8 cellular contexts compared by ENCODE assay signal in genomic region chr10:132387723-132388210, GRCh38. TPM values are rescaled to one million over a fixed set of nuclear protein-coding genes. Genes with fewer than 3 reads are reported as not detected.
A peak's percentile ranks its signal among the peaks of the same experiment; 100 is the strongest.
DNase-seq lines count a peak whose midpoint lies in the region; ATAC-seq and TF ChIP-seq lines count a peak whose summit lies in the region.

No MANE protein-coding gene starts in this region.

- H3K4me1 ChIP-seq in SK-N-SH (ENCODE audit: control insufficient read depth in 1 of 2, insufficient read depth in 2 of 2, low read depth in 1 of 2, low read length in 1 of 2) = peaks cover 0 to 9% of the 10 kb centered on the region in 2 experiments; a peak in 1 of 4 replicates

- DNase-seq in SK-N-SH (peak; percentile 97), left cardiac atrium (peak; percentile 74), NCI-H187 treated with DMSO at 0.1 percent for 48 hours (lab: John Stamatoyannopoulos, UW) (no peak)
- peak; percentile 76 for DNase-seq in activated naive CD4-positive, alpha-beta T cell treated with anti-CD3 and anti-CD28 coated beads, Interleukin-2, amount 50 U/mL, for 16 hours
- DNase-seq in stimulated activated CD4-positive, alpha-beta T cell treated with anti-CD3 and anti-CD28 coated beads, Interleukin-12 subunit alpha, Interleukin-12 subunit beta, amount 100 ng/mL, for 24 hours (ENCODE audit: low read depth in 2 of 2) = peak; percentile 48 to 69

- H3K79me2 ChIP-seq in SK-N-SH (ENCODE audit: insufficient read depth) = no peaks in the 10 kb centered on the region

- no peak overlapping the region for H3K27ac ChIP-seq in SK-N-SH (ENCODE audit: low read depth in 2 of 2, low read length in 1 of 2)

- POLR2A ChIA-PET in SK-N-SH (lab: Yijun Ruan, JAX) = no interaction called here

- no peaks in the 10 kb centered on the region for H3K9me3 ChIP-seq in SK-N-SH

- peak; percentile 76 for TF ChIP-seq CTCF in GM12874 (IDR thresholded peaks at IDR 0.05; ENCODE audit: insufficient read depth, low read depth, low read length)
- peak; percentile 54 for TF ChIP-seq CTCF in SK-N-SH (IDR thresholded peaks at IDR 0.05)

- no peaks in the 10 kb centered on the region for H3K27me3 ChIP-seq in SK-N-SH (ENCODE audit: insufficient read depth)

- 3% methylated on average over 8 of the region's 26 CpGs for WGBS in SK-N-SH (ENCODE audit: low lambda C conversion rate)

- H3K36me3 ChIP-seq in SK-N-SH (replicated peaks in 1 of 2; ENCODE audit: control insufficient read depth in 1 of 2, insufficient read depth in 2 of 2, low read length in 1 of 2) = no peaks in the 10 kb centered on the region

- no peaks in the 10 kb centered on the region for H3F3A ChIP-seq in SK-N-SH (replicated peaks; ENCODE audit: insufficient read depth)

- no peak overlapping the region for H3K4me3 ChIP-seq in SK-N-SH (ENCODE audit: low read depth in 2 of 2, low read length in 1 of 2)

- ATAC-seq in HG03432 (IDR thresholded peaks at IDR 0.05; ENCODE audit: unreplicated experiment) (peak; percentile 66), left cardiac atrium (peak; percentile 54 to 60), HG03280 (IDR thresholded peaks at IDR 0.05; ENCODE audit: unreplicated experiment) (no peak)

- H3K9me2 ChIP-seq in SK-N-SH = no peaks in the 10 kb centered on the region

- TF ChIP-seq RAD21 in SK-N-SH (IDR thresholded peaks at IDR 0.05; ENCODE audit: low read length) = peak; percentile 67

- no peaks in the 10 kb centered on the region for H4K20me1 ChIP-seq in SK-N-SH (ENCODE audit: insufficient read depth)

- no peak for TF ChIP-seq EP300 in SK-N-SH (IDR thresholded peaks at IDR 0.05; ENCODE audit: borderline replicate concordance in 1 of 2, low read depth in 1 of 2, low read length in 1 of 2)

- CTCF ChIA-PET in SK-N-SH (lab: Yijun Ruan, JAX) = interaction anchor here (0.6 to 1.0 kb wide), 5 partner anchors 20 to 68 kb away, joined by 3 to 4 read pairs (median 3); no protein-coding TSS in a partner anchor

- no peak overlapping the region for H3K9ac ChIP-seq in SK-N-SH

- no peak overlapping the region for H2AFZ ChIP-seq in SK-N-SH (ENCODE audit: low read depth)

- no peak overlapping the region for H3K4me2 ChIP-seq in SK-N-SH

- intact Hi-C loops in left cardiac atrium (cut with DNase I) = loop anchor here (1.0 to 10.0 kb wide), 2 partner anchors 66 to 257 kb away; no protein-coding TSS in a partner anchor

TF ChIP-seq in SK-N-SH, 30 proteins besides CTCF, POLR2A, EP300 and RAD21:
- no peak for TF ChIP-seq GABPA (IDR thresholded peaks at IDR 0.05; ENCODE audit: low read depth)
- TF ChIP-seq SMC3 (IDR thresholded peaks at IDR 0.05; ENCODE audit: low read depth, low read length) = peak; percentile 71
- TF ChIP-seq RXRA (IDR thresholded peaks at IDR 0.05; ENCODE audit: borderline replicate concordance, low read depth) = no peak

RNA-seq across cellular contexts. Expression of gene PWWP2B, which starts 9.2 kb away (rescaled TPM):
- polyA plus RNA-seq in SK-N-SH (2012; rRNA removed) = 2.0 and 2.4 TPM in 2 replicates
- 0.93 and 1.9 TPM in 2 replicates for polyA plus RNA-seq in SK-N-SH (2012; cell fraction: cytosol; rRNA removed)
- 2.3 and 3.2 TPM in 2 replicates for polyA plus RNA-seq in SK-N-SH (2012; cell fraction: nucleus; rRNA removed)
- total RNA-seq in left cardiac atrium = 10 to 100 TPM; 11.8 to 12.7 TPM

RNA-seq across cellular contexts. Expression of gene LRRC27, which starts 55.8 kb away (rescaled TPM):
- polyA plus RNA-seq in SK-N-SH (2012; rRNA removed) = 10.0 and 11.2 TPM in 2 replicates
- polyA plus RNA-seq in SK-N-SH (2012; cell fraction: cytosol; rRNA removed) = 7.4 and 7.6 TPM in 2 replicates
- polyA plus RNA-seq in SK-N-SH (2012; cell fraction: nucleus; rRNA removed) = 44.8 and 57.8 TPM in 2 replicates
- 1 to 10 TPM; 3.7 to 4.4 TPM for total RNA-seq in left cardiac atrium
